ENCODE assay signal across 32 cellular contexts in genomic region chr3:115154611-115155010, GRCh38.
"Had no signal": no experiment of that assay in that cellular context is flagged by ENCODE, and none has a peak within 500 bp of the region (broad histone marks: within the 10 kb centered on the region; RNA-seq: fewer than 3 reads in every experiment).

No MANE protein-coding gene starts in this region.

- H3K27ac ChIP-seq: ascending aorta, breast epithelium, cardiac muscle cell, colonic mucosa, esophagus muscularis mucosa, foreskin keratinocyte, gastrocnemius medialis, heart left ventricle, WERI-Rb-1 had no signal

- H3K9me3 ChIP-seq: ascending aorta, breast epithelium, colonic mucosa, esophagus muscularis mucosa, gastrocnemius medialis, heart left ventricle had no signal

- H3K27me3 ChIP-seq: ascending aorta, breast epithelium, cardiac muscle cell, colonic mucosa, esophagus muscularis mucosa, foreskin keratinocyte, gastrocnemius medialis, heart left ventricle had no signal

- H3K36me3 ChIP-seq: ascending aorta, breast epithelium, cardiac muscle cell, colonic mucosa, esophagus muscularis mucosa, gastrocnemius medialis, heart left ventricle, WERI-Rb-1 had no signal

- ATAC-seq: activated CD8-positive, alpha-beta memory T cell treated with anti-CD3 and anti-CD28 coated beads, Interleukin-2, amount 10 ng/mL, durations not matched to agents 7 days and 5 days; activated naive CD8-positive, alpha-beta T cell treated with anti-CD3 and anti-CD28 coated beads, Interleukin-2, amount 50 U/mL, for 24 hours; foreskin keratinocyte; gastrocnemius medialis; heart left ventricle; T-helper 17 cell had no signal

- H3K4me1 ChIP-seq: ascending aorta, breast epithelium, colonic mucosa, gastrocnemius medialis had no signal

- FAIRE-seq: endometrium had no signal

- H3K4me3 ChIP-seq: ascending aorta, breast epithelium, cardiac muscle cell, colonic mucosa, esophagus muscularis mucosa, gastrocnemius medialis, heart left ventricle had no signal

- DNase-seq: activated CD4-positive, alpha-beta memory T cell treated with anti-CD3 and anti-CD28 coated beads, Interleukin-2, amount 10 ng/mL, durations not matched to agents 7 days and 5 days; activated CD4-positive, alpha-beta T cell treated with anti-CD3 and anti-CD28 coated beads for 4 hours; activated CD4-positive, alpha-beta T cell treated with anti-CD3 and anti-CD28 coated beads, Interleukin-2, amount 10 ng/mL, durations not matched to agents 7 days and 5 days; activated CD4-positive, alpha-beta T cell treated with anti-CD3 and anti-CD28 coated beads, Interleukin-2, amount 50 U/mL, for 4 hours; activated CD4-positive, CD25-positive, alpha-beta regulatory T cell; activated CD4-positive, CD25-positive, alpha-beta regulatory T cell treated with anti-CD3 and anti-CD28 coated beads, Interleukin-2, amount 50 U/mL, for 72 hours; activated CD8-positive, alpha-beta memory T cell treated with anti-CD3 and anti-CD28 coated beads, Interleukin-2, amount 10 ng/mL, durations not matched to agents 7 days and 5 days; activated CD8-positive, alpha-beta memory T cell treated with anti-CD3 and anti-CD28 coated beads, Interleukin-2, amount 50 U/mL, for 4 hours; activated effector memory CD4-positive, alpha-beta T cell treated with anti-CD3 and anti-CD28 coated beads, Interleukin-2, amount 50 U/mL, for 16 hours; activated naive CD4-positive, alpha-beta T cell treated with anti-CD3 and anti-CD28 coated beads for 36 hours; activated naive CD8-positive, alpha-beta T cell treated with anti-CD3 and anti-CD28 coated beads for 36 hours; activated naive CD8-positive, alpha-beta T cell treated with anti-CD3 and anti-CD28 coated beads, Interleukin-2, amount 50 U/mL, for 24 hours; activated T-cell treated with anti-CD3 and anti-CD28 coated beads, Interleukin-2, amount 50 U/mL, for 1 hour; activated T-cell treated with anti-CD3 and anti-CD28 coated beads, Interleukin-2, amount 50 U/mL, for 48 hours; central memory CD4-positive, alpha-beta T cell; cerebellar nuclear complex; colonic mucosa; effector CD8-positive, alpha-beta T cell; erythroblast; foreskin keratinocyte; gastrocnemius medialis; glutamatergic neuron; heart left ventricle; T-helper 1 cell; T-helper 17 cell; T1000; WERI-Rb-1 had no signal
